Comparison of ENCODE assay signal across 9 cellular contexts in the genomic region with DNA sequence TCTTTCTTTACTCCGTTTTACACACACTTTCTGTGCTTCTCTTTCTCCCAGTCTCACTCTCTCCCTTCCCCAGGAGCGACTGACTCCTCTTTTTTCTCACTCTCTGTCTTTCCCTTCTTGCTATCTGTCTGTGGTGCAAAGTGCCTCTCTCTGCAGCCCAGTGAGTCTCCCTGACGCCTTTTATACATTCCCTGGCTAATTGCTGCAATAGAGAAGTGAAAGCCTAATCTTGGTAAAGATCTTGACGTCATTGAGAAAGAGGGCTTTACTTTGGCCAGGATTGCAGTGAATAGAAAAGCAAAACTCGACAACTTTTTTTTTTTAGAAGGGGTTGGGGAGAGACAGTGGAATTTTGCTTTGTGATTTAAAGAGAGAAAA. TPM values are rescaled to one million over a fixed set of nuclear protein-coding genes. Genes with fewer than 3 reads are reported as not detected.
DNase-seq lines count a peak whose midpoint lies in the region; ATAC-seq and TF ChIP-seq lines count a peak whose summit lies in the region.
"Had no signal": no experiment of that assay in that cellular context is flagged by ENCODE, and none has a peak within 500 bp of the region (broad histone marks: within the 10 kb centered on the region; RNA-seq: fewer than 3 reads in every experiment).

No MANE protein-coding gene starts in this region.

- no peaks in the 10 kb centered on the region for H3F3A ChIP-seq in MM.1S (ENCODE audit: insufficient read depth, low read length)

- H3K4me3 ChIP-seq in MM.1S (ENCODE audit: low read length) (no peak overlapping the region; the same call in 1 of the 2 replicates), dorsolateral prefrontal cortex (peak overlapping the region in 57 of 59 donors; percentile 2 to 67 (median 44)), psoas muscle (peak overlapping the region; percentile 33)

- DNase-seq in GM13976 (ENCODE audit: low spot score) (peak; percentile 25), MM.1S (peak; percentile 23), dorsolateral prefrontal cortex (no peak), psoas muscle (no peak), NCI-H1694 treated with DMSO at 0.1 percent for 48 hours (lab: John Stamatoyannopoulos, UW) (no peak), KG1 (lab: John Stamatoyannopoulos, UW) (no peak), midbrain (lab: John Stamatoyannopoulos, UW) (no peak), activated gamma-delta T cell treated with Interleukin-2 at 50 U/mL for 16 hours (no peak)
- DNase-seq: stimulated activated naive CD4-positive, alpha-beta T cell treated with Interleukin-2 at 50 U/mL for 16 hours had no signal

- no peak for ATAC-seq in psoas muscle

- H3K79me2 ChIP-seq in MM.1S (ENCODE audit: low read length), result no peaks in the 10 kb centered on the region

- no peaks in the 10 kb centered on the region for H4K20me1 ChIP-seq in MM.1S (ENCODE audit: insufficient read depth, low read length)

- intact Hi-C loops in dorsolateral prefrontal cortex (cut with DNase I), result loop anchor here in 1 of 2 donors (10.0 kb wide), 2 partner anchors 157 to 407 kb away; no protein-coding TSS in a partner anchor
- intact Hi-C loops in psoas muscle (cut with DNase I), result no loop called here

- no peaks in the 10 kb centered on the region for H3K4me1 ChIP-seq in MM.1S (ENCODE audit: low read length)
- no peaks in the 10 kb centered on the region for H3K4me1 ChIP-seq in psoas muscle

- H3K27ac ChIP-seq in MM.1S (ENCODE audit: low read length), result no peak overlapping the region
- peak overlapping the region in 1 of 59 donors; percentile 52 for H3K27ac ChIP-seq in dorsolateral prefrontal cortex
- H3K27ac ChIP-seq in psoas muscle, result no peak overlapping the region

- H3K9me3 ChIP-seq in MM.1S (replicated peaks; ENCODE audit: insufficient read depth, low read length) (no peaks in the 10 kb centered on the region), psoas muscle (no peaks in the 10 kb centered on the region)

- WGBS in psoas muscle, 3 donors, result 4 to 13% (median 5%) methylated on average over 5 of the region's 5 CpGs

- in situ Hi-C loops in GM13976 (cut with MboI; ENCODE audit: low sequenced_read_pairs, unreplicated experiment), result loop anchor here (25.0 kb wide), 1 partner anchor 650 kb away; no protein-coding TSS in a partner anchor

- no peaks in the 10 kb centered on the region for H3K9me2 ChIP-seq in MM.1S (replicated peaks; ENCODE audit: insufficient read depth, low read length)

- peak overlapping the region; percentile 34; the same call in 1 of the 2 replicates for H3K4me2 ChIP-seq in MM.1S (ENCODE audit: low read depth, low read length)

- no peak for TF ChIP-seq CTCF in GM13976 (IDR thresholded peaks at IDR 0.05; ENCODE audit: borderline replicate concordance, control extremely low read depth, extremely low read depth, insufficient read depth, missing control alignments)
- TF ChIP-seq CTCF in MM.1S (IDR thresholded peaks at IDR 0.05; ENCODE audit: low read length), result no peak
- TF ChIP-seq CTCF in dorsolateral prefrontal cortex (IDR thresholded peaks at IDR 0.05 in 54 of 56, conservative IDR thresholded peaks at IDR 0.05 in 2 of 56; ENCODE audit: low read depth in 1 of 56, partially characterized antibody in 56 of 56), result no peak
- TF ChIP-seq CTCF in psoas muscle (IDR thresholded peaks at IDR 0.05), result no peak

- H2AFZ ChIP-seq in MM.1S (ENCODE audit: low read length), result no peak overlapping the region

- H3K36me3 ChIP-seq in MM.1S (replicated peaks; ENCODE audit: insufficient read depth, low read length) (no peaks in the 10 kb centered on the region), psoas muscle (ENCODE audit: insufficient read depth in 1 of 2, low read depth in 1 of 2) (no peaks in the 10 kb centered on the region)

- no peaks in the 10 kb centered on the region for H3K27me3 ChIP-seq in MM.1S (replicated peaks; ENCODE audit: insufficient read depth, low read length)
- H3K27me3 ChIP-seq in dorsolateral prefrontal cortex, result peaks cover 0 to 5% (median 0%) of the 10 kb centered on the region in 45 donors
- no peaks in the 10 kb centered on the region for H3K27me3 ChIP-seq in psoas muscle (ENCODE audit: insufficient read depth in 3 of 3, low read length in 2 of 3)

- no peak overlapping the region for H3K9ac ChIP-seq in MM.1S (ENCODE audit: low read length)

RNA-seq across cellular contexts. Expression of a gene that starts 0.7 kb away (rescaled TPM):
- total RNA-seq in dorsolateral prefrontal cortex, result 100 to 1,000 TPM in 1 of 120 experiments, 10 to 100 TPM in 113, 1 to 10 TPM in 6; 3.9 to 103 (median 22.4) TPM
- 10 to 100 TPM in 2 of 4 donors, 1 to 10 TPM in 1, under 1 TPM in 1; 0.76 to 38.8 (median 15.7) TPM for total RNA-seq in psoas muscle
- polyA plus RNA-seq in psoas muscle, result 10 to 100 TPM in 1 of 3 donors, 1 to 10 TPM in 2; 1.3 to 16.5 (median 2.8) TPM

Comparison
In these comparisons a context has a peak if more than half of its experiments do, and no peak if none do; other contexts are left out.
1. DNase-seq: peak in GM13976 (single experiment) and MM.1S (single experiment); none in dorsolateral prefrontal cortex (0 of 10), psoas muscle (0 of 2), NCI-H1694 treated with DMSO at 0.1 percent for 48 hours (single experiment), KG1 (single experiment), midbrain (single experiment) and activated gamma-delta T cell treated with Interleukin-2 at 50 U/mL for 16 hours (single experiment).